Comparison of ENCODE assay signal across 8 cellular contexts in genomic region chr1:234479310-234479559, GRCh38. TPM values are rescaled to one million over a fixed set of nuclear protein-coding genes. Genes with fewer than 3 reads are reported as not detected.
A peak's percentile ranks its signal among the peaks of the same experiment; 100 is the strongest.
DNase-seq lines count a peak whose midpoint lies in the region; ATAC-seq and TF ChIP-seq lines count a peak whose summit lies in the region.

No MANE protein-coding gene starts in this region.

- H3K4me1 Mint-ChIP-seq in CD4-positive, alpha-beta T cell (ENCODE audit: low read depth), result peaks cover 39% of the 10 kb centered on the region

- H3K4me3 ChIP-seq in NB4 (ENCODE audit: low read depth, low read length) (peak overlapping the region; percentile 55), neutrophil (ENCODE audit: low read depth in 1 of 2, low read length in 1 of 2) (peak overlapping the region; percentile 60 to 69)
- H3K4me3 ChIP-seq in effector memory CD4-positive, alpha-beta T cell (ENCODE audit: insufficient read depth, low read depth, low read length, poor library complexity, severe bottlenecking), result peak overlapping the region; percentile 74

- no peak for ATAC-seq in CD4-positive, alpha-beta T cell (ENCODE audit: poor library complexity)
- ATAC-seq in left colon, result no peak

- no peak overlapping the region for H3K27ac ChIP-seq in CD4-positive, alpha-beta T cell (ENCODE audit: low read depth, low read length)
- H3K27ac ChIP-seq in effector memory CD4-positive, alpha-beta T cell (ENCODE audit: insufficient read depth, low read length, poor library complexity, severe bottlenecking), result peak overlapping the region; percentile 61
- H3K27ac ChIP-seq in neutrophil, result no peak overlapping the region

- POLR2A ChIA-PET in CD4-positive, alpha-beta T cell (lab: Charles Lee), result interaction anchor here (1.0 to 3.2 kb wide), 10 partner anchors 8 to 682 kb away, joined by 3 to 43 read pairs (median 7); partner anchors contain the start of genes COA6, IRF2BP2 and RBM34

- H3K9me3 ChIP-seq in CD4-positive, alpha-beta T cell (ENCODE audit: control insufficient read depth, low read length), result no peaks in the 10 kb centered on the region
- H3K9me3 ChIP-seq in effector memory CD4-positive, alpha-beta T cell (ENCODE audit: control insufficient read depth, low read length), result no peaks in the 10 kb centered on the region
- H3K9me3 ChIP-seq in neutrophil, result no peaks in the 10 kb centered on the region

- H3K27ac Mint-ChIP-seq in CD4-positive, alpha-beta T cell, result peak overlapping the region; percentile 82

- no peaks in the 10 kb centered on the region for H3K27me3 Mint-ChIP-seq in CD4-positive, alpha-beta T cell

- TF ChIP-seq CTCF in CD4-positive, alpha-beta T cell (IDR thresholded peaks at IDR 0.05), result no peak
- TF ChIP-seq CTCF in NB4 (IDR thresholded peaks at IDR 0.05; ENCODE audit: low read depth, low read length) (no peak), neutrophil (IDR thresholded peaks at IDR 0.05) (no peak)

- H3K4me1 ChIP-seq in effector memory CD4-positive, alpha-beta T cell (ENCODE audit: control insufficient read depth, insufficient read depth, low read length, poor library complexity, severe bottlenecking), result no peaks in the 10 kb centered on the region
- H3K4me1 ChIP-seq in neutrophil (ENCODE audit: control insufficient read depth in 1 of 2, insufficient read depth in 1 of 2, low read depth in 1 of 2, low read length in 1 of 2), result peaks cover 26 to 33% of the 10 kb centered on the region in 2 experiments

- H3K27me3 ChIP-seq in CD4-positive, alpha-beta T cell (ENCODE audit: control insufficient read depth, insufficient read depth, low read length), result no peaks in the 10 kb centered on the region
- H3K27me3 ChIP-seq in effector memory CD4-positive, alpha-beta T cell (replicated peaks; ENCODE audit: control insufficient read depth, insufficient read depth, low read length, poor library complexity, severe bottlenecking), result no peaks in the 10 kb centered on the region
- peaks cover 14% of the 10 kb centered on the region for H3K27me3 ChIP-seq in neutrophil

- no peaks in the 10 kb centered on the region for H3K36me3 ChIP-seq in effector memory CD4-positive, alpha-beta T cell (ENCODE audit: control insufficient read depth, insufficient read depth, low read length)
- H3K36me3 ChIP-seq in neutrophil, result no peaks in the 10 kb centered on the region

- TF ChIP-seq POLR2A in NB4 (IDR thresholded peaks at IDR 0.05; ENCODE audit: extremely low read depth, insufficient read length), result no peak

- no peaks in the 10 kb centered on the region for H3K36me3 Mint-ChIP-seq in CD4-positive, alpha-beta T cell (ENCODE audit: low read depth)

- CTCF ChIA-PET in CD4-positive, alpha-beta T cell (lab: Charles Lee), result interaction anchor here (1.3 to 2.0 kb wide), 4 partner anchors 8 to 604 kb away, joined by 3 to 8 read pairs (median 4); no protein-coding TSS in a partner anchor

- H3K9me3 Mint-ChIP-seq in CD4-positive, alpha-beta T cell, result no peaks in the 10 kb centered on the region

- H3K4me3 Mint-ChIP-seq in CD4-positive, alpha-beta T cell, result peak overlapping the region; percentile 83

- DNase-seq in CD4-positive, alpha-beta T cell, result no peak
- DNase-seq in NB4 (ENCODE audit: low read depth) (no peak), OCI-M2 (lab: John Stamatoyannopoulos, UW; ENCODE audit: unreplicated experiment) (no peak), NCI-H748 treated with DMSO at 0.1 percent for 48 hours (lab: John Stamatoyannopoulos, UW) (no peak), left colon (no peak)
- no peak for DNase-seq in effector memory CD4-positive, alpha-beta T cell
- DNase-seq in NK-92 treated with Interleukin-12 subunit alpha and Interleukin-12 subunit beta, amount 100 ng/mL, for 24 hours (lab: John Stamatoyannopoulos, UW), result no peak

- intact Hi-C loops in CD4-positive, alpha-beta T cell (cut with DNase I, micrococcal nuclease), result loop anchor here (5.0 to 10.0 kb wide), 3 partner anchors 104 to 1016 kb away; partner anchors contain the start of genes COA6 (in 2 of the 2) and IRF2BP2 (in 1 of the 2)
- intact Hi-C loops in left colon (cut with DNase I, micrococcal nuclease), result no loop called here

RNA-seq across cellular contexts. Expression of gene TARBP1, which starts 0.3 kb away (rescaled TPM):
- total RNA-seq in CD4-positive, alpha-beta T cell, result 10 to 100 TPM; 38.4 to 40.9 TPM
- total RNA-seq in left colon, result 10 to 100 TPM; 19.9 to 30.5 TPM

Comparison
In these comparisons a context has a peak if more than half of its experiments do, and no peak if none do; other contexts are left out.
1. intact Hi-C loops: an anchor here in CD4-positive, alpha-beta T cell (5.0 to 10.0 kb wide); none called in left colon.